In the genomic region with DNA sequence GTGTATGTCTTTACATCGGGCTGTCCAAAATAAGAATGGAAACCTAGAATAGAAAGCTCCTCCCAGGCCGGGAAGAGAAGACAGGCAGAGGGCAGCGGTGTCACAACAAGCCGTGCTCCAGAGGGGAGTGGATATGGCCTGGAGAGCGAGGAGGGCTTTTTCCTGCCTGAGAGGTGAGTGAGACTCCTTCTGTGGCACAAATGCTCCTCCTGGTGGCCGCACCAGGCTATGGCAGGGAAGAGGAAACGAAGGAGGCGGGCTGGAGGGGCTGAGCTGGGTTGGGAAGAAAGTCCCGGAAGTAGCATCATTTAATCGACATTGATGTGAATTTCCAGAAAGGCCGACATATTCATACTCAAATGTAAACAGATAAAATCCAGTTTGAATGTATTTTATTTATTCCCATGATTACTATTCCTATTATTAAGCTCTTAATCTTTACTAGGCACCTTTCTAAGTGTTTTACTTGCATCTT, we compare ENCODE assay signal across 8 cellular contexts. TPM values are rescaled to one million over a fixed set of nuclear protein-coding genes. Genes with fewer than 3 reads are reported as not detected.
DNase-seq lines count a peak whose midpoint lies in the region; ATAC-seq and TF ChIP-seq lines count a peak whose summit lies in the region.

No MANE protein-coding gene starts in this region.

- no peak overlapping the region for H4K91ac ChIP-seq in IMR-90 (ENCODE audit: insufficient read depth, low read depth, low read length)

- dilution Hi-C loops in IMR-90 (cut with HindIII; ENCODE audit: low sequenced_read_pairs, unreplicated experiment) = no loop called here

- H3K4me1 ChIP-seq in IMR-90 (ENCODE audit: control insufficient read depth, insufficient read depth, low read length) (no peaks in the 10 kb centered on the region), NT2/D1 (ENCODE audit: insufficient read depth, insufficient read length) (no peaks in the 10 kb centered on the region), mucosa of descending colon (ENCODE audit: low read depth) (no peaks in the 10 kb centered on the region)

- H3K27me3 ChIP-seq in IMR-90 (ENCODE audit: control insufficient read depth, insufficient read depth, low read length) = peaks cover 62% of the 10 kb centered on the region
- peaks cover 34% of the 10 kb centered on the region for H3K27me3 ChIP-seq in NT2/D1 (ENCODE audit: insufficient read depth, insufficient read length)

- no peaks in the 10 kb centered on the region for H3K9me3 Mint-ChIP-seq in activated CD8-positive, alpha-beta memory T cell treated with anti-CD3 and anti-CD28 coated beads, Interleukin-2, amount 10 ng/mL, durations not matched to agents 7 days and 5 days (ENCODE audit: low read depth)
- H3K9me3 Mint-ChIP-seq in endothelial cell (ENCODE audit: unreplicated experiment) = no peaks in the 10 kb centered on the region

- H3K14ac ChIP-seq in IMR-90 (replicated peaks; ENCODE audit: low read depth, low read length) = no peak overlapping the region

- no peak overlapping the region for H3K4me3 Mint-ChIP-seq in activated CD8-positive, alpha-beta memory T cell treated with anti-CD3 and anti-CD28 coated beads, Interleukin-2, amount 10 ng/mL, durations not matched to agents 7 days and 5 days
- no peak overlapping the region for H3K4me3 Mint-ChIP-seq in endothelial cell (ENCODE audit: unreplicated experiment)

- intact Hi-C loops in IMR-90 (cut with micrococcal nuclease) (loop anchor here (1.0 kb wide), 1 partner anchor 61 kb away; no protein-coding TSS in a partner anchor), mucosa of descending colon (cut with DNase I, micrococcal nuclease) (loop anchor here (2.0 to 5.0 kb wide), 2 partner anchors 59 to 61 kb away; no protein-coding TSS in a partner anchor)

- no peaks in the 10 kb centered on the region for H3K79me1 ChIP-seq in IMR-90 (ENCODE audit: low read depth in 1 of 2, low read length in 2 of 2)

- H2BK20ac ChIP-seq in IMR-90 (ENCODE audit: low read depth, low read length) = no peak overlapping the region

- H3K23ac ChIP-seq in IMR-90 (ENCODE audit: low read depth, low read length) = no peak overlapping the region

- POLR2A ChIA-PET in IMR-90 (lab: Charles Lee; ENCODE audit: unreplicated experiment) = interaction anchor here (0.8 kb wide), 1 partner anchor 8 kb away, joined by 7 read pairs; no protein-coding TSS in a partner anchor

- no peaks in the 10 kb centered on the region for H3K36me3 Mint-ChIP-seq in activated CD8-positive, alpha-beta memory T cell treated with anti-CD3 and anti-CD28 coated beads, Interleukin-2, amount 10 ng/mL, durations not matched to agents 7 days and 5 days
- no peaks in the 10 kb centered on the region for H3K36me3 Mint-ChIP-seq in endothelial cell (ENCODE audit: low read depth, unreplicated experiment)

- BruUV-seq in IMR-90 (replicated peaks; lab: Mats Ljungman, UMichigan) = no TSS peak

- H2AFZ ChIP-seq in IMR-90 (replicated peaks; ENCODE audit: low read length, poor library complexity) = peak overlapping the region; percentile 74

- no peak overlapping the region for H3K4ac ChIP-seq in IMR-90 (ENCODE audit: low read depth, low read length)

- peak; percentile 96 for TF ChIP-seq CTCF in IMR-90 (conservative IDR thresholded peaks at IDR 0.05; ENCODE audit: low read depth, low read length)
- peak; percentile 93 for TF ChIP-seq CTCF in endothelial cell (IDR thresholded peaks at IDR 0.05; ENCODE audit: unreplicated experiment)
- TF ChIP-seq CTCF in mucosa of descending colon (IDR thresholded peaks at IDR 0.05) = peak; percentile 93

- no CpG with 5 or more reads among the region's 11 CpGs for WGBS in IMR-90 (ENCODE audit: extremely low coverage in 2 of 2, insufficient read length in 1 of 2), 2 experiments

- H3K9me1 ChIP-seq in IMR-90 (ENCODE audit: insufficient read depth, low read length) = no peaks in the 10 kb centered on the region

- H3K27ac ChIP-seq in IMR-90 (ENCODE audit: insufficient read depth, low read length) = no peak overlapping the region

- TF ChIP-seq RAD21 in IMR-90 (IDR thresholded peaks at IDR 0.05; ENCODE audit: low read length) = peak; percentile 95

- H3K4me1 Mint-ChIP-seq in activated CD8-positive, alpha-beta memory T cell treated with anti-CD3 and anti-CD28 coated beads, Interleukin-2, amount 10 ng/mL, durations not matched to agents 7 days and 5 days = peaks cover 15% of the 10 kb centered on the region
- H3K4me1 Mint-ChIP-seq in endothelial cell (ENCODE audit: unreplicated experiment) = peaks cover 19% of the 10 kb centered on the region

- H3K27ac Mint-ChIP-seq in activated CD8-positive, alpha-beta memory T cell treated with anti-CD3 and anti-CD28 coated beads, Interleukin-2, amount 10 ng/mL, durations not matched to agents 7 days and 5 days = no peak overlapping the region
- H3K27ac Mint-ChIP-seq in endothelial cell (ENCODE audit: unreplicated experiment) = no peak overlapping the region

- peaks cover 58% of the 10 kb centered on the region for H3K27me3 Mint-ChIP-seq in activated CD8-positive, alpha-beta memory T cell treated with anti-CD3 and anti-CD28 coated beads, Interleukin-2, amount 10 ng/mL, durations not matched to agents 7 days and 5 days
- H3K27me3 Mint-ChIP-seq in endothelial cell (ENCODE audit: unreplicated experiment) = peaks cover 10% of the 10 kb centered on the region

- H3K9ac ChIP-seq in IMR-90 (ENCODE audit: low read depth, low read length) (no peak overlapping the region), NT2/D1 (ENCODE audit: insufficient read length, low read depth) (no peak overlapping the region)

- H3K4me2 ChIP-seq in IMR-90 (ENCODE audit: low read depth, low read length) = no peak overlapping the region

- no peak overlapping the region for H2BK15ac ChIP-seq in IMR-90 (ENCODE audit: low read depth, low read length)

- no peak overlapping the region for H4K5ac ChIP-seq in IMR-90 (ENCODE audit: low read depth, low read length)

- no peak overlapping the region for H3K56ac ChIP-seq in IMR-90 (ENCODE audit: extremely low read depth, insufficient read depth, low read length)

- H3K9me3 ChIP-seq in IMR-90 (ENCODE audit: control insufficient read depth, insufficient read depth, low read length) (no peaks in the 10 kb centered on the region), NT2/D1 (ENCODE audit: insufficient read depth, low read length) (no peaks in the 10 kb centered on the region), mucosa of descending colon (no peaks in the 10 kb centered on the region)

- peak overlapping the region; percentile 38 for H2AK9ac ChIP-seq in IMR-90 (replicated peaks; ENCODE audit: low read depth, low read length, poor library complexity)

- H3K36me3 ChIP-seq in IMR-90 (ENCODE audit: control insufficient read depth, insufficient read depth, low read length) (no peaks in the 10 kb centered on the region), NT2/D1 (ENCODE audit: insufficient read depth, insufficient read length, low read length) (no peaks in the 10 kb centered on the region), mucosa of descending colon (ENCODE audit: low read depth) (no peaks in the 10 kb centered on the region)

- no peak overlapping the region for H2BK5ac ChIP-seq in IMR-90 (ENCODE audit: low read depth, low read length, poor library complexity, severe bottlenecking)

- H2AK5ac ChIP-seq in IMR-90 (ENCODE audit: low read depth, low read length) = no peak overlapping the region

- CTCF ChIA-PET in IMR-90 (lab: Yijun Ruan, JAX) = interaction anchor here (0.5 to 2.0 kb wide), 22 partner anchors 9 to 244 kb away, joined by 3 to 69 read pairs (median 4); no protein-coding TSS in a partner anchor
- CTCF ChIA-PET in activated CD8-positive, alpha-beta memory T cell treated with anti-CD3 and anti-CD28 coated beads, Interleukin-2, amount 10 ng/mL, durations not matched to agents 7 days and 5 days (lab: Charles Lee) = interaction anchor here (0.6 to 12.1 kb wide), 65 partner anchors 9 to 317 kb away, joined by 3 to 463 read pairs (median 4); partner anchors contain the start of genes CCT3, GPATCH4, HAPLN2 and NAXE

- ATAC-seq in IMR-90 (ENCODE audit: low read depth) = peak; percentile 100
- peak; percentile 84 for ATAC-seq in activated CD8-positive, alpha-beta memory T cell treated with anti-CD3 and anti-CD28 coated beads, Interleukin-2, amount 10 ng/mL, durations not matched to agents 7 days and 5 days
- peak; percentile 98 for ATAC-seq in mucosa of descending colon
- no peak for ATAC-seq in HG02623 (IDR thresholded peaks at IDR 0.05; ENCODE audit: unreplicated experiment)

- H3K4me3 ChIP-seq in IMR-90 (ENCODE audit: insufficient read depth, low read depth, low read length) (no peak overlapping the region), NT2/D1 (ENCODE audit: insufficient read length, low read depth) (no peak overlapping the region), mucosa of descending colon (no peak overlapping the region)

- TF ChIP-seq POLR2A in IMR-90 (IDR thresholded peaks at IDR 0.05; ENCODE audit: low read depth, low read length) = no peak

- H3K18ac ChIP-seq in IMR-90 (ENCODE audit: low read depth, low read length) = no peak overlapping the region

- DNase-seq in Caki2 (ENCODE audit: low read depth) (peak; percentile 84), IMR-90 (peak; percentile 69), NT2/D1 (ENCODE audit: low read depth, low spot score) (peak; percentile 81), endothelial cell (ENCODE audit: low spot score) (peak; percentile 90), mucosa of descending colon (peak; percentile 76 to 90 (median 86))
- peak; percentile 86 for DNase-seq in activated CD8-positive, alpha-beta memory T cell treated with anti-CD3 and anti-CD28 coated beads, Interleukin-2, amount 10 ng/mL, durations not matched to agents 7 days and 5 days
- DNase-seq in stimulated activated CD8-positive, alpha-beta memory T cell treated with anti-CD3 and anti-CD28 coated beads, Interleukin-4, amount 100 ng/mL, for 4 hours (ENCODE audit: low read depth in 2 of 2, low spot score in 1 of 2) = peak; percentile 58 to 62

- peak overlapping the region in 1 of 2 experiments; percentile 52; a peak in 1 of 4 replicates for H4K8ac ChIP-seq in IMR-90 (ENCODE audit: low read depth in 2 of 2, low read length in 2 of 2)

- H4K20me1 ChIP-seq in IMR-90 (ENCODE audit: insufficient read depth, low read length) = no peaks in the 10 kb centered on the region

- in situ Hi-C loops in Caki2 (cut with HindIII; ENCODE audit: low pct_unique_long_range_greater_than_20kb, low sequenced_read_pairs) = no loop called here
- in situ Hi-C loops in IMR-90 (cut with MboI; ENCODE audit: low sequenced_read_pairs) = loop anchor here (10.0 kb wide), 1 partner anchor 61 kb away; no protein-coding TSS in a partner anchor

- no peak overlapping the region for H2BK120ac ChIP-seq in IMR-90 (ENCODE audit: low read depth, low read length)

RNA-seq across cellular contexts. Expression of gene MEF2D, which starts 54.7 kb away (rescaled TPM):
- total RNA-seq in Caki2 (2014; rRNA removed; shearing (Covaris generic); ENCODE audit: low replicate concordance) = 2.7 and 6.2 TPM in 2 replicates
- total RNA-seq in IMR-90 (2012; rRNA removed) (2.9 and 3.6 TPM in 2 replicates), endothelial cell (ENCODE audit: unreplicated experiment) (45.2 TPM), mucosa of descending colon (100 to 1,000 TPM in 1 of 3 donors, 10 to 100 TPM in 2; 56.8 to 103 (median 61.9) TPM)
- 20.0 and 25.0 TPM in 2 replicates for polyA plus RNA-seq in IMR-90 (2012; rRNA removed)
- 10.9 and 27.6 TPM in 2 replicates for polyA plus RNA-seq in IMR-90 (2012; cell fraction: cytosol; rRNA removed)
- 80.1 and 88.5 TPM in 2 replicates for polyA plus RNA-seq in IMR-90 (2012; cell fraction: nucleus; rRNA removed; ENCODE audit: low replicate concordance)
- 10 to 100 TPM; 57.1 to 63.1 TPM for total RNA-seq in activated CD8-positive, alpha-beta memory T cell treated with anti-CD3 and anti-CD28 coated beads, Interleukin-2, amount 10 ng/mL, durations not matched to agents 7 days and 5 days
